Comparison of ENCODE assay signal across 16 cellular contexts in the genomic region with DNA sequence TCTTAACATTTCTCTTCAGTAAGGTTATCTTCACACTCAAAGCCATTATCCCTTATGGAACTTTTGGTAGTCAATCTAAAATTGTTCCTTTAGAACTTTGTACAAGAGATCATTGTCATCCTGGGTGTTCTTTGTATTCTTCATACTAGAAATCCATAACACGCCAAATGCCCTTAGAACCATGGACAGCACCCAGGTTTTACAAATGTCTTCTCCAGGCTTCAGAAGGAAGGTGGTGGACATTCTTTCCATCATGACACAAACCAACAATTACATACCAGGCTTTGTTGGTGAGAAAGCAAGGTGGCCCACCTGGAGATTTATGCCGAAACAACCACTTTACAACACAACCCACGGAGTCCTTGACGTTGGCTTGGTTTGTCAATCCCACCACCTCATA.
"Had no signal": no experiment of that assay in that cellular context is flagged by ENCODE, and none has a peak within 500 bp of the region (broad histone marks: within the 10 kb centered on the region; RNA-seq: fewer than 3 reads in every experiment).

No MANE protein-coding gene starts in this region.

- H3K4me1 ChIP-seq: gastrocnemius medialis, lower lobe of right lung, parathyroid adenoma, testis had no signal

- H3K27ac ChIP-seq: gastrocnemius medialis, lower lobe of right lung, parathyroid adenoma, testis, WERI-Rb-1 had no signal

- H3K36me3 ChIP-seq: gastrocnemius medialis, lower lobe of right lung, WERI-Rb-1 had no signal

- ATAC-seq: activated CD4-positive, alpha-beta T cell treated with anti-CD3 and anti-CD28 coated beads for 36 hours; activated CD8-positive, alpha-beta T cell treated with anti-CD3 and anti-CD28 coated beads for 36 hours; esophagus mucosa; gastrocnemius medialis; lower lobe of right lung; naive thymus-derived CD4-positive, alpha-beta T cell; stimulated activated naive CD8-positive, alpha-beta T cell treated with anti-CD3 and anti-CD28 coated beads, Interleukin-15, amount 100 ng/mL, for 72 hours had no signal

- DNase-seq: activated CD4-positive, alpha-beta T cell treated with anti-CD3 and anti-CD28 coated beads for 36 hours; activated CD8-positive, alpha-beta memory T cell treated with anti-CD3 and anti-CD28 coated beads, Interleukin-2, amount 50 U/mL, for 4 hours; activated CD8-positive, alpha-beta T cell treated with anti-CD3 and anti-CD28 coated beads for 36 hours; cerebellar nuclear complex; dermis blood vessel endothelial cell; gastrocnemius medialis; lower lobe of right lung; naive thymus-derived CD4-positive, alpha-beta T cell; retina; stimulated activated CD4-positive, alpha-beta T cell treated with anti-CD3 and anti-CD28 coated beads, Interleukin-4, amount 100 ng/mL, for 4 hours; stimulated activated naive CD8-positive, alpha-beta T cell treated with anti-CD3 and anti-CD28 coated beads, Interleukin-15, amount 100 ng/mL, for 72 hours; testis; WERI-Rb-1 had no signal

- H3K9ac ChIP-seq: parathyroid adenoma had no signal

- FAIRE-seq: keratinocyte had no signal

- H3K9me3 ChIP-seq: gastrocnemius medialis, lower lobe of right lung, testis had no signal

- H3K4me3 ChIP-seq: gastrocnemius medialis, lower lobe of right lung, testis had no signal

- H2AFZ ChIP-seq: parathyroid adenoma had no signal

- H3K27me3 ChIP-seq: gastrocnemius medialis, testis had no signal

- H3K79me2 ChIP-seq: parathyroid adenoma had no signal
